8 cellular contexts compared by ENCODE assay signal in genomic region chr16:30740364-30741251, GRCh38. TPM values are rescaled to one million over a fixed set of nuclear protein-coding genes. Genes with fewer than 3 reads are reported as not detected.
DNase-seq lines count a peak whose midpoint lies in the region; ATAC-seq, FAIRE-seq and TF ChIP-seq lines count a peak whose summit lies in the region.

No MANE protein-coding gene starts in this region.

- intact Hi-C loops in activated T-helper 2 cell treated with anti-CD3 and anti-CD28 coated beads, Interferon-gamma antibody, Interleukin-2, Interleukin-4, amounts not matched to agents 10 μg/mL and 5 μg/mL and 100 μg/mL, durations not matched to agents 14 hours and 24 hours and 36 hours (cut with micrococcal nuclease), result no loop called here
- intact Hi-C loops in left cardiac atrium (cut with DNase I) (no loop called here), sigmoid colon (cut with DNase I) (no loop called here), OCI-LY7 (cut with micrococcal nuclease; ENCODE audit: unreplicated experiment) (no loop called here)

- POLR2A ChIA-PET in A549 (lab: Yijun Ruan, JAX), result interaction anchor here (0.7 to 2.4 kb wide), 7 partner anchors 13 to 82 kb away, joined by 3 to 7 read pairs (median 4); partner anchors contain the start of genes FBRS, SRCAP and ZNF629
- POLR2A ChIA-PET in OCI-LY7 (lab: Charles Lee), result interaction anchor here (0.6 kb wide), 1 partner anchor 703 kb away, joined by 6 read pairs; no protein-coding TSS in a partner anchor
- POLR2A ChIA-PET in GM10248 (lab: Yijun Ruan, JAX), result no interaction called here

- peaks cover 40% of the 10 kb centered on the region for H3K4me1 ChIP-seq in A549
- peaks cover 0 to 31% (median 25%) of the 10 kb centered on the region in 4 donors for H3K4me1 ChIP-seq in sigmoid colon
- H3K4me1 ChIP-seq in OCI-LY7 (ENCODE audit: insufficient read depth, low read length, poor library complexity, severe bottlenecking), result no peaks in the 10 kb centered on the region
- no peaks in the 10 kb centered on the region for H3K4me1 ChIP-seq in HAP-1

- H3K4me1 Mint-ChIP-seq in activated T-helper 2 cell treated with anti-CD3 and anti-CD28 coated beads, Interferon-gamma antibody, Interleukin-2, Interleukin-4, amounts not matched to agents 10 μg/mL and 5 μg/mL and 100 μg/mL, durations not matched to agents 14 hours and 24 hours and 36 hours (ENCODE audit: low read depth), result peaks cover 4% of the 10 kb centered on the region

- CTCF ChIA-PET in A549 (lab: Yijun Ruan, JAX), result interaction anchor here (1.1 to 1.6 kb wide), 5 partner anchors 9 to 74 kb away, joined by 3 to 4 read pairs (median 3); no protein-coding TSS in a partner anchor
- CTCF ChIA-PET in OCI-LY7 (lab: Charles Lee; ENCODE audit: unreplicated experiment), result interaction anchor here (0.6 kb wide), 1 partner anchor 361 kb away, joined by 3 read pairs; no protein-coding TSS in a partner anchor
- CTCF ChIA-PET in GM10248 (lab: Yijun Ruan, JAX), result interaction anchor here (1.0 kb wide), 1 partner anchor 11 kb away, joined by 3 read pairs; no protein-coding TSS in a partner anchor

- in situ Hi-C loops in HAP-1 (cut with MboI; ENCODE audit: low sequenced_read_pairs), result no loop called here

- peak overlapping the region; percentile 70 for H3K4me2 ChIP-seq in A549
- no peak overlapping the region for H3K4me2 ChIP-seq in OCI-LY7 (ENCODE audit: low read length)

- no peak overlapping the region for H2AFZ ChIP-seq in OCI-LY7 (ENCODE audit: low read length)

- no peaks in the 10 kb centered on the region for H3K27me3 ChIP-seq in sigmoid colon
- H3K27me3 ChIP-seq in HAP-1 (ENCODE audit: low read depth), result no peaks in the 10 kb centered on the region

- TF ChIP-seq POLR2A in A549 (IDR thresholded peaks at IDR 0.05; ENCODE audit: low read length) (no peak), sigmoid colon (IDR thresholded peaks at IDR 0.05) (no peak)

- no peak overlapping the region for H3K4me3 Mint-ChIP-seq in activated T-helper 2 cell treated with anti-CD3 and anti-CD28 coated beads, Interferon-gamma antibody, Interleukin-2, Interleukin-4, amounts not matched to agents 10 μg/mL and 5 μg/mL and 100 μg/mL, durations not matched to agents 14 hours and 24 hours and 36 hours (ENCODE audit: low read depth)

- peak overlapping the region; percentile 72 to 83 for H3K27ac ChIP-seq in A549
- H3K27ac ChIP-seq in sigmoid colon, result peak overlapping the region; percentile 46 to 81 (median 64)
- no peak overlapping the region for H3K27ac ChIP-seq in OCI-LY7 (ENCODE audit: low read depth, low read length, poor library complexity, severe bottlenecking)

- H3K9me2 ChIP-seq in OCI-LY7 (ENCODE audit: insufficient read depth, low read length), result no peaks in the 10 kb centered on the region

- no TSS peak for BruUV-seq in OCI-LY7 (replicated peaks; lab: Mats Ljungman, UMichigan)

- ATAC-seq in A549 (peak; percentile 74 to 81), left cardiac atrium (peak; percentile 84 to 90)

- no peak for TF ChIP-seq CTCF in A549 (IDR thresholded peaks at IDR 0.05)
- no peak for TF ChIP-seq CTCF in sigmoid colon (IDR thresholded peaks at IDR 0.05)
- TF ChIP-seq CTCF in OCI-LY7 (conservative IDR thresholded peaks at IDR 0.05; ENCODE audit: low read length), result no peak
- TF ChIP-seq CTCF in GM10248 (IDR thresholded peaks at IDR 0.05; ENCODE audit: control extremely low read depth, extremely low read depth, low read depth, missing control alignments), result no peak

- 17% methylated on average over 8 of the region's 8 CpGs for WGBS in A549 (ENCODE audit: missing lambda C conversion rate)
- 10 to 57% methylated on average over 8 of the region's 8 CpGs for WGBS in sigmoid colon, 2 donors

- DNase-seq in A549 (ENCODE audit: low read depth in 1 of 2, low spot score in 1 of 2) (peak; percentile 85 to 92), HK-2 (ENCODE audit: unreplicated experiment) (peak; percentile 84), left cardiac atrium (peak; percentile 89), sigmoid colon (peak; percentile 92), OCI-LY7 (ENCODE audit: low spot score) (no peak), GM10248 (ENCODE audit: extremely low spot score) (no peak), HAP-1 (ENCODE audit: low spot score in 2 of 2) (no peak)
- no peak for DNase-seq in activated T-helper 2 cell treated with anti-CD3 and anti-CD28 coated beads, Interferon-gamma antibody, Interleukin-2, Interleukin-4, amounts not matched to agents 10 μg/mL and 5 μg/mL and 100 μg/mL, durations not matched to agents 14 hours and 24 hours and 36 hours (ENCODE audit: low spot score)

- no peak for TF ChIP-seq RAD21 in A549 (conservative IDR thresholded peaks at IDR 0.05 in 1 of 2, IDR thresholded peaks at IDR 0.05 in 1 of 2)

- H3K36me3 ChIP-seq in sigmoid colon (peaks cover 29 to 63% (median 38%) of the 10 kb centered on the region in 4 donors), OCI-LY7 (ENCODE audit: insufficient read depth, low read length) (peaks cover 90% of the 10 kb centered on the region), HAP-1 (replicated peaks) (peaks cover 68% of the 10 kb centered on the region)

- H3K36me3 Mint-ChIP-seq in activated T-helper 2 cell treated with anti-CD3 and anti-CD28 coated beads, Interferon-gamma antibody, Interleukin-2, Interleukin-4, amounts not matched to agents 10 μg/mL and 5 μg/mL and 100 μg/mL, durations not matched to agents 14 hours and 24 hours and 36 hours (ENCODE audit: low read depth), result peaks cover 75% of the 10 kb centered on the region

- H3K79me2 ChIP-seq in OCI-LY7 (ENCODE audit: insufficient read depth, low read depth, low read length), result no peaks in the 10 kb centered on the region

- H3K9me3 Mint-ChIP-seq in activated T-helper 2 cell treated with anti-CD3 and anti-CD28 coated beads, Interferon-gamma antibody, Interleukin-2, Interleukin-4, amounts not matched to agents 10 μg/mL and 5 μg/mL and 100 μg/mL, durations not matched to agents 14 hours and 24 hours and 36 hours, result no peaks in the 10 kb centered on the region

- H3K27me3 Mint-ChIP-seq in activated T-helper 2 cell treated with anti-CD3 and anti-CD28 coated beads, Interferon-gamma antibody, Interleukin-2, Interleukin-4, amounts not matched to agents 10 μg/mL and 5 μg/mL and 100 μg/mL, durations not matched to agents 14 hours and 24 hours and 36 hours (ENCODE audit: low read depth), result no peaks in the 10 kb centered on the region

- H3K27ac Mint-ChIP-seq in activated T-helper 2 cell treated with anti-CD3 and anti-CD28 coated beads, Interferon-gamma antibody, Interleukin-2, Interleukin-4, amounts not matched to agents 10 μg/mL and 5 μg/mL and 100 μg/mL, durations not matched to agents 14 hours and 24 hours and 36 hours, result peak overlapping the region; percentile 6

- no peaks in the 10 kb centered on the region for H3K9me3 ChIP-seq in A549
- no peaks in the 10 kb centered on the region for H3K9me3 ChIP-seq in sigmoid colon
- H3K9me3 ChIP-seq in OCI-LY7 (ENCODE audit: low read length), result no peaks in the 10 kb centered on the region
- no peaks in the 10 kb centered on the region for H3K9me3 ChIP-seq in HAP-1

- FAIRE-seq in A549 (lab: Jason Lieb, UNC), result peak; percentile 54

- H3K4me3 ChIP-seq in A549 (peak overlapping the region; percentile 29; the same call in 2 of the 3 replicates), sigmoid colon (no peak overlapping the region), OCI-LY7 (ENCODE audit: low read depth, low read length, poor library complexity, severe bottlenecking) (no peak overlapping the region), HAP-1 (no peak overlapping the region)

- TF ChIP-seq EP300 in A549 (IDR thresholded peaks at IDR 0.05), result no peak
- TF ChIP-seq EP300 in sigmoid colon (IDR thresholded peaks at IDR 0.05), result no peak

- no peaks in the 10 kb centered on the region for H4K20me1 ChIP-seq in OCI-LY7 (ENCODE audit: insufficient read depth, low read length)

RNA-seq across cellular contexts. Expression of gene PHKG2, which starts 7.6 kb away (rescaled TPM):
- polyA plus RNA-seq in A549 (2011; rRNA removed) (28.0 and 30.0 TPM in 2 replicates), A549 (2017; fragmentation: RNase III; extraction: RNeasy Plus Mini Kit Qiagen cat#74134 plus additional on column Dnase treatment) (37.1 to 42.0 TPM (median 37.3 TPM) in 3 replicates), sigmoid colon (10 to 100 TPM; 19.2 to 45.0 (median 23.8) TPM)
- polyA plus RNA-seq in A549 (2012; cell fraction: cytosol; rRNA removed), result 41.6 and 46.7 TPM in 2 replicates
- polyA plus RNA-seq in A549 (2012; cell fraction: nucleus; rRNA removed), result 198 and 211 TPM in 2 replicates
- 22.1 and 29.7 TPM in 2 replicates for polyA minus RNA-seq in A549 (2011; rRNA and poly(A)+ RNA removed)
- 38.1 and 41.6 TPM in 2 replicates for total RNA-seq in activated T-helper 2 cell treated with anti-CD3 and anti-CD28 coated beads, Interferon-gamma antibody, Interleukin-2, Interleukin-4, amounts not matched to agents 10 μg/mL and 5 μg/mL and 100 μg/mL, durations not matched to agents 14 hours and 24 hours and 36 hours
- total RNA-seq in left cardiac atrium (10 to 100 TPM; 17.8 to 18.6 TPM), sigmoid colon (10 to 100 TPM; 20.1 to 28.5 (median 23.7) TPM), OCI-LY7 (2022) (41.9 and 46.5 TPM in 2 replicates)
- total RNA-seq in OCI-LY7 (2014; rRNA removed; shearing (Covaris generic)), result 37.6 and 40.5 TPM in 2 replicates

RNA-seq across cellular contexts. Expression of gene CFAP119, which starts 21.3 kb away (rescaled TPM):
- polyA plus RNA-seq in A549 (2011; rRNA removed), result 3.5 and 4.5 TPM in 2 replicates
- 15.3 and 15.5 TPM in 2 replicates for polyA plus RNA-seq in A549 (2012; cell fraction: cytosol; rRNA removed)
- 68.5 and 69.5 TPM in 2 replicates for polyA plus RNA-seq in A549 (2012; cell fraction: nucleus; rRNA removed)
- polyA plus RNA-seq in A549 (2017; fragmentation: RNase III; extraction: RNeasy Plus Mini Kit Qiagen cat#74134 plus additional on column Dnase treatment), result 7.7 to 9.9 TPM (median 9.5 TPM) in 3 replicates
- polyA minus RNA-seq in A549 (2011; rRNA and poly(A)+ RNA removed), result 2.3 and 3.2 TPM in 2 replicates
- total RNA-seq in activated T-helper 2 cell treated with anti-CD3 and anti-CD28 coated beads, Interferon-gamma antibody, Interleukin-2, Interleukin-4, amounts not matched to agents 10 μg/mL and 5 μg/mL and 100 μg/mL, durations not matched to agents 14 hours and 24 hours and 36 hours, result 2.3 and 2.8 TPM in 2 replicates
- 1 to 10 TPM in 1 of 2 donors, under 1 TPM in 1; 0.52 to 1.1 TPM for total RNA-seq in left cardiac atrium
- total RNA-seq in sigmoid colon, result 1 to 10 TPM in 3 of 4 donors, under 1 TPM in 1; 0.82 to 2.8 (median 1.7) TPM
- 10 to 100 TPM in 1 of 3 donors, 1 to 10 TPM in 1, not detected in 1; 3.7 to 11.9 TPM for polyA plus RNA-seq in sigmoid colon
- total RNA-seq in OCI-LY7 (2014; rRNA removed; shearing (Covaris generic)), result 20.7 and 27.4 TPM in 2 replicates
- total RNA-seq in OCI-LY7 (2022), result 25.0 and 27.4 TPM in 2 replicates

RNA-seq across cellular contexts. Expression of gene RNF40, which starts 21.5 kb away (rescaled TPM):
- 66.1 and 88.8 TPM in 2 replicates for polyA plus RNA-seq in A549 (2011; rRNA removed)
- polyA plus RNA-seq in A549 (2012; cell fraction: cytosol; rRNA removed), result 46.9 and 60.1 TPM in 2 replicates
- 85.6 and 97.4 TPM in 2 replicates for polyA plus RNA-seq in A549 (2012; cell fraction: nucleus; rRNA removed)
- 63.9 to 69.9 TPM (median 66.4 TPM) in 3 replicates for polyA plus RNA-seq in A549 (2017; fragmentation: RNase III; extraction: RNeasy Plus Mini Kit Qiagen cat#74134 plus additional on column Dnase treatment)
- 101 and 138 TPM in 2 replicates for polyA minus RNA-seq in A549 (2011; rRNA and poly(A)+ RNA removed)
- 83.8 and 91.6 TPM in 2 replicates for total RNA-seq in activated T-helper 2 cell treated with anti-CD3 and anti-CD28 coated beads, Interferon-gamma antibody, Interleukin-2, Interleukin-4, amounts not matched to agents 10 μg/mL and 5 μg/mL and 100 μg/mL, durations not matched to agents 14 hours and 24 hours and 36 hours
- total RNA-seq in left cardiac atrium, result 10 to 100 TPM; 41.2 to 72.1 TPM
- 10 to 100 TPM; 48.1 to 53.9 (median 49.6) TPM for total RNA-seq in sigmoid colon
- 10 to 100 TPM; 34.8 to 79.3 (median 48.6) TPM for polyA plus RNA-seq in sigmoid colon
- total RNA-seq in OCI-LY7 (2014; rRNA removed; shearing (Covaris generic)), result 54.8 and 70.5 TPM in 2 replicates
- total RNA-seq in OCI-LY7 (2022), result 108 and 120 TPM in 2 replicates

RNA-seq across cellular contexts. Expression of gene SRCAP, which starts 41.6 kb away (rescaled TPM):
- polyA plus RNA-seq in A549 (2011; rRNA removed), result 6.2 and 10.0 TPM in 2 replicates
- 7.9 and 17.1 TPM in 2 replicates for polyA plus RNA-seq in A549 (2012; cell fraction: cytosol; rRNA removed)
- 20.8 and 30.6 TPM in 2 replicates for polyA plus RNA-seq in A549 (2012; cell fraction: nucleus; rRNA removed)
- polyA plus RNA-seq in A549 (2017; fragmentation: RNase III; extraction: RNeasy Plus Mini Kit Qiagen cat#74134 plus additional on column Dnase treatment), result 18.9 to 19.9 TPM (median 19.5 TPM) in 3 replicates
- polyA minus RNA-seq in A549 (2011; rRNA and poly(A)+ RNA removed), result 22.3 and 26.5 TPM in 2 replicates
- 83.6 TPM in 2 replicates for total RNA-seq in activated T-helper 2 cell treated with anti-CD3 and anti-CD28 coated beads, Interferon-gamma antibody, Interleukin-2, Interleukin-4, amounts not matched to agents 10 μg/mL and 5 μg/mL and 100 μg/mL, durations not matched to agents 14 hours and 24 hours and 36 hours
- 10 to 100 TPM; 42.3 to 45.9 TPM for total RNA-seq in left cardiac atrium
- 10 to 100 TPM; 13.2 to 39.1 (median 23.4) TPM for total RNA-seq in sigmoid colon
- polyA plus RNA-seq in sigmoid colon, result 10 to 100 TPM in 1 of 3 donors, 1 to 10 TPM in 2; 2.4 to 37.3 (median 9.0) TPM
- total RNA-seq in OCI-LY7 (2014; rRNA removed; shearing (Covaris generic)), result 15.6 and 41.8 TPM in 2 replicates
- total RNA-seq in OCI-LY7 (2022), result 92.6 and 93.7 TPM in 2 replicates

RNA-seq across cellular contexts. Expression of gene ZNF629, which starts 46.4 kb away (rescaled TPM):
- polyA plus RNA-seq in A549 (2011; rRNA removed) (5.9 and 7.5 TPM in 2 replicates), A549 (2017; fragmentation: RNase III; extraction: RNeasy Plus Mini Kit Qiagen cat#74134 plus additional on column Dnase treatment) (12.3 to 13.7 TPM (median 13.6 TPM) in 3 replicates), sigmoid colon (1 to 10 TPM; 3.0 to 6.9 (median 3.5) TPM)
- polyA plus RNA-seq in A549 (2012; cell fraction: cytosol; rRNA removed), result 4.3 and 6.3 TPM in 2 replicates
- 9.1 and 10.5 TPM in 2 replicates for polyA plus RNA-seq in A549 (2012; cell fraction: nucleus; rRNA removed)
- polyA minus RNA-seq in A549 (2011; rRNA and poly(A)+ RNA removed), result 10.0 and 10.1 TPM in 2 replicates
- total RNA-seq in activated T-helper 2 cell treated with anti-CD3 and anti-CD28 coated beads, Interferon-gamma antibody, Interleukin-2, Interleukin-4, amounts not matched to agents 10 μg/mL and 5 μg/mL and 100 μg/mL, durations not matched to agents 14 hours and 24 hours and 36 hours, result 0.78 and 0.82 TPM in 2 replicates
- total RNA-seq in left cardiac atrium (10 to 100 TPM; 16.6 to 28.3 TPM), sigmoid colon (10 to 100 TPM in 2 of 4 donors, 1 to 10 TPM in 2; 8.4 to 12.1 (median 10.3) TPM), OCI-LY7 (2022) (1.0 and 1.1 TPM in 2 replicates)
- 1.9 and 2.5 TPM in 2 replicates for total RNA-seq in OCI-LY7 (2014; rRNA removed; shearing (Covaris generic))

Comparison
In these comparisons a context has a peak if more than half of its experiments do, and no peak if none do; other contexts are left out.
1. DNase-seq: peak in A549 (2 of 2), HK-2 (single experiment), left cardiac atrium (single experiment) and sigmoid colon (single experiment); none in activated T-helper 2 cell treated with anti-CD3 and anti-CD28 coated beads, Interferon-gamma antibody, Interleukin-2, Interleukin-4, amounts not matched to agents 10 μg/mL and 5 μg/mL and 100 μg/mL, durations not matched to agents 14 hours and 24 hours and 36 hours (single experiment), OCI-LY7 (single experiment), GM10248 (single experiment) and HAP-1 (0 of 2).